In the genomic region with DNA sequence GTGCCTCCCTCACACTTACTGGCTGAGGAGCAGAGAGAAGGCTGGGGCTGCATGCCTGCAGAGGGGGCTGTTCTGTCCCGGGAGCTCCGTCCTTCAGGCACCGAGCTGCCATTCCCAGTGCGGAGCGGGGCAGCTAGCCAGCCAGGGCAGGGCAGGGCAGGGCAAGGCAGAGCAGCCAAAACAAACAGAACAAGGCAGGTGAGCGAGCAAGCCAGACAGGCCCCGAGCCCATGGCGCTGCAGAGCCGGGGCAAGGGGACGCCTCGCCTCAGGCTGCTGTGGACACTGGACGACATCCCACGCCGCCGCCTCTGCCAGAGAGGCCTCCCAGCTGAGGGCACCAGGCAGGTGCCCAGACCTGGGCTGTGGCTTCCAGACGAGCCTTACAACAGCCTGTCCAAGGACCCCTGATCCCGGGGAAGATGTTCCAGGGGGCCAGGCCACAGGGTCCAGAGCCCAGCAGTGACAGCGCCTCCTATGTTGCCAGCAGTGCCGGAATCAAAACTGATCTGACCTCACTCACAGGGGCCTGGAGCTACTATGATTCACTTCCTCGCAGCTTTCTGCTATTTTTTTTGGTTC, we compare ENCODE assay signal across 1 cellular context.
TF ChIP-seq lines count a peak whose summit lies in the region.

No MANE protein-coding gene starts in this region.

TF ChIP-seq in endothelial cell of umbilical vein, 7 proteins besides CTCF, POLR2A, EP300 and RAD21:
- TF ChIP-seq JUN (IDR thresholded peaks at IDR 0.05; ENCODE audit: borderline replicate concordance, insufficient read depth, insufficient read length, low read depth) (peak; percentile 54), FOS (IDR thresholded peaks at IDR 0.05; ENCODE audit: borderline replicate concordance, insufficient read depth, low read length) (peak; percentile 82), MYC (IDR thresholded peaks at IDR 0.05; ENCODE audit: low read depth, low read length) (no peak), EZH2 (IDR thresholded peaks at IDR 0.05; ENCODE audit: borderline replicate concordance, low read depth, low read length, severe bottlenecking) (no peak), GATA2 (IDR thresholded peaks at IDR 0.05; ENCODE audit: insufficient read depth, insufficient read length, low read depth, low read length) (peak; percentile 75), POLR2AphosphoS5 (IDR thresholded peaks at IDR 0.05; ENCODE audit: insufficient read depth, low read depth, low read length) (peak; percentile 55)
- TF ChIP-seq, protein P1, sequence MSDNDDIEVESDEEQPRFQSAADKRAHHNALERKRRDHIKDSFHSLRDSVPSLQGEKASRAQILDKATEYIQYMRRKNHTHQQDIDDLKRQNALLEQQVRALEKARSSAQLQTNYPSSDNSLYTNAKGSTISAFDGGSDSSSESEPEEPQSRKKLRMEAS (IDR thresholded peaks at IDR 0.05; ENCODE audit: insufficient read depth, insufficient read length): no peak
TF ChIP-seq in endothelial cell of umbilical vein: peak in this region for 4.
